ENCODE assay signal across 20 cellular contexts in genomic region chr1:79010589-79010988, GRCh38. TPM values are rescaled to one million over a fixed set of nuclear protein-coding genes. Genes with fewer than 3 reads are reported as not detected.
DNase-seq lines count a peak whose midpoint lies in the region; TF ChIP-seq lines count a peak whose summit lies in the region.
"Had no signal": no experiment of that assay in that cellular context is flagged by ENCODE, and none has a peak within 500 bp of the region (broad histone marks: within the 10 kb centered on the region; RNA-seq: fewer than 3 reads in every experiment).

No MANE protein-coding gene starts in this region.

- H3K4me2 ChIP-seq in osteoblast (ENCODE audit: insufficient read depth, low read length) = no peak overlapping the region
- H3K4me2 ChIP-seq: A549; BLaER1 treated with 17β-estradiol and CSF1 and Interleukin-3, amounts not matched to agents 10 nM and 100 nM had no signal

- DNase-seq in LNCaP clone FGC (ENCODE audit: low read depth) = peak; percentile 52
- no peak for DNase-seq in osteoblast (ENCODE audit: insufficient read length, low spot score, missing footprints)
- no peak for DNase-seq in SKM-1 (lab: John Stamatoyannopoulos, UW; ENCODE audit: unreplicated experiment)
- no peak for DNase-seq in NCI-H2107 treated with DMSO at 0.1 percent for 48 hours (lab: John Stamatoyannopoulos, UW; ENCODE audit: unreplicated experiment)
- DNase-seq in NCI-H2107 (lab: John Stamatoyannopoulos, UW) = no peak
- DNase-seq: 8988T; ACHN; AML-193; BE2C; Calu3; CD4-positive, alpha-beta memory T cell; COR-L47; DMS53; DND-41; GOT3; HFFc6 had no signal

- peak overlapping the region; percentile 65 for H3K27ac ChIP-seq in C4-2B
- H3K27ac ChIP-seq in osteoblast (ENCODE audit: low read depth, low read length) = no peak overlapping the region
- H3K27ac ChIP-seq: A549; BLaER1 treated with 17β-estradiol and CSF1 and Interleukin-3, amounts not matched to agents 10 nM and 100 nM had no signal

- no peaks in the 10 kb centered on the region for H4K20me1 ChIP-seq in osteoblast (ENCODE audit: insufficient read depth, low read length)
- H4K20me1 ChIP-seq: BLaER1 treated with 17β-estradiol and CSF1 and Interleukin-3, amounts not matched to agents 10 nM and 100 nM had no signal

- H3K4me3 ChIP-seq in LNCaP clone FGC (ENCODE audit: low read depth, low read length) (no peak overlapping the region), osteoblast (ENCODE audit: insufficient read depth, low read length) (no peak overlapping the region)
- H3K4me3 ChIP-seq: A549; BLaER1 treated with 17β-estradiol and CSF1 and Interleukin-3, amounts not matched to agents 10 nM and 100 nM; HAP-1 had no signal

- peaks cover 10% of the 10 kb centered on the region for H3K79me2 ChIP-seq in osteoblast (ENCODE audit: insufficient read depth, low read length)

- TF ChIP-seq CTCF in C4-2B (conservative IDR thresholded peaks at IDR 0.05) = no peak
- no peak for TF ChIP-seq CTCF in LNCaP clone FGC (IDR thresholded peaks at IDR 0.05; ENCODE audit: control insufficient read depth, extremely low read depth, insufficient read depth)
- TF ChIP-seq CTCF in osteoblast (IDR thresholded peaks at IDR 0.05; ENCODE audit: extremely low read depth, low read depth, low read length) = no peak

- no peaks in the 10 kb centered on the region for H3K9me3 ChIP-seq in osteoblast (ENCODE audit: low read depth, low read length)
- H3K9me3 ChIP-seq: A549, BE2C, HAP-1 had no signal

- H2AFZ ChIP-seq in osteoblast (ENCODE audit: low read length) = peak overlapping the region; percentile 9

- H3K36me3 ChIP-seq in osteoblast (ENCODE audit: insufficient read depth, low read length) = no peaks in the 10 kb centered on the region
- H3K36me3 ChIP-seq: BE2C; BLaER1 treated with 17β-estradiol and CSF1 and Interleukin-3, amounts not matched to agents 10 nM and 100 nM; HAP-1 had no signal

- H3K27me3 ChIP-seq in osteoblast (ENCODE audit: insufficient read depth, low read length) = no peaks in the 10 kb centered on the region
- H3K27me3 ChIP-seq: BE2C; BLaER1 treated with 17β-estradiol and CSF1 and Interleukin-3, amounts not matched to agents 10 nM and 100 nM had no signal

- peaks cover 11% of the 10 kb centered on the region for H3K4me1 ChIP-seq in osteoblast (ENCODE audit: insufficient read depth, low read length)
- H3K4me1 ChIP-seq: A549, BE2C, HAP-1 had no signal

RNA-seq across cellular contexts. Expression of gene ADGRL4, which starts 4.1 kb away (rescaled TPM):
- 16.6 and 23.6 TPM in 2 replicates for total RNA-seq in osteoblast
- total RNA-seq: Calu3; CD4-positive, alpha-beta memory T cell had no signal
